1 cellular context compared by ENCODE assay signal in the genomic region with DNA sequence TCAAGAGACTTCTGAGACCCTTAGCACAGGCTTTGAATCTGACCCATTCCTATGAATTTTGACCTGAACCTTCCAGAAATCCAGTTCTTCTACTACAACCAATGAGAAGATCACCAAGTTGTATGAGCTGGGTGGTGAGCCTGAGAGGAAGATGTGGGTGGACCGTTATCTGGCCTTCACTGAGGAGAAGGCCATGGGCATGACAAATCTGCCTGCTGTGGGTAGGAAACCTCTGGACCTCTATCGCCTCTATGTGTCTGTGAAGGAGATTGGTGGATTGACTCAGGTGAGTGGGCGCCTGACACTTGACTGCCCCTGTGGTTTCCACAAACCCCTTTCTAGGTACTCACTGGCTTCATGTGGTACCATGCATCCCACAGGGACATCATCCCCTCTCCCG.
TF ChIP-seq lines count a peak whose summit lies in the region.

No MANE protein-coding gene starts in this region.

TF ChIP-seq in K562, 482 proteins besides CTCF, POLR2A, EP300 and RAD21:
- TF ChIP-seq RBM22 (IDR thresholded peaks at IDR 0.05; ENCODE audit: low read depth, low read length, poor library complexity, severe bottlenecking), result peak; percentile 42
- peak; percentile 52 for TF ChIP-seq EGR1 (conservative IDR thresholded peaks at IDR 0.05)
- no peak for TF ChIP-seq ZBTB8A (IDR thresholded peaks at IDR 0.05; ENCODE audit: partially characterized antibody)
